13 cellular contexts compared by ENCODE assay signal in genomic region chr3:184563569-184563925, GRCh38. TPM values are rescaled to one million over a fixed set of nuclear protein-coding genes. Genes with fewer than 3 reads are reported as not detected.
A peak's percentile ranks its signal among the peaks of the same experiment; 100 is the strongest.
DNase-seq lines count a peak whose midpoint lies in the region; TF ChIP-seq lines count a peak whose summit lies in the region.
"Had no signal": no experiment of that assay in that cellular context is flagged by ENCODE, and none has a peak within 500 bp of the region (broad histone marks: within the 10 kb centered on the region; RNA-seq: fewer than 3 reads in every experiment).

No MANE protein-coding gene starts in this region.

- intact Hi-C loops in lower leg skin (cut with DNase I; ENCODE audit: low total_unique reads) = no loop called here

- H3K36me3 Mint-ChIP-seq in brain = no peaks in the 10 kb centered on the region

- DNase-seq in HAP-1 (ENCODE audit: low spot score in 2 of 2) (peak in 1 of 2 experiments; percentile 50), lower leg skin (ENCODE audit: low spot score in 2 of 2) (no peak), NCI-H146 treated with DMSO at 0.1 percent for 48 hours (lab: John Stamatoyannopoulos, UW; ENCODE audit: unreplicated experiment) (no peak), GM13977 (ENCODE audit: low spot score) (no peak), SW480 (ENCODE audit: low spot score) (no peak), GDM1 (lab: John Stamatoyannopoulos, UW) (no peak)
- DNase-seq: activated T-cell treated with anti-CD3 and anti-CD28 coated beads, Interleukin-2, amount 50 U/mL, for 24 hours; NCI-H510A; stimulated activated CD4-positive, alpha-beta T cell treated with anti-CD3 and anti-CD28 coated beads, Interleukin-4, amount 100 ng/mL, for 1 hour had no signal

- no peaks in the 10 kb centered on the region for H3K9me3 Mint-ChIP-seq in brain
- H3K9me3 Mint-ChIP-seq: activated T-cell treated with anti-CD3 and anti-CD28 coated beads, Interleukin-2, amount 50 U/mL, for 24 hours; dendritic cell treated with granulocyte-macrophage colony-stimulating factor and Interleukin-4, amounts not matched to agents 40 ng/mL and 50 ng/mL, for 4 days had no signal

- peaks cover 36% of the 10 kb centered on the region for H3K27me3 Mint-ChIP-seq in brain

- in situ Hi-C loops in HAP-1 (cut with MboI; ENCODE audit: low sequenced_read_pairs) (no loop called here), GM13977 (cut with MboI; ENCODE audit: low pct_unique_long_range_greater_than_20kb, low sequenced_read_pairs, unreplicated experiment) (no loop called here)

- TF ChIP-seq CTCF in brain (conservative IDR thresholded peaks at IDR 0.05) = no peak
- no peak for TF ChIP-seq CTCF in lower leg skin (IDR thresholded peaks at IDR 0.05)
- TF ChIP-seq CTCF in GM13977 (IDR thresholded peaks at IDR 0.05; ENCODE audit: extremely low read depth, insufficient read depth, missing control alignments) = no peak

- H3K4me3 ChIP-seq in HAP-1 (peak overlapping the region; percentile 85), lower leg skin (ENCODE audit: low read depth, poor library complexity, severe bottlenecking) (peak overlapping the region; percentile 57), skin epidermis (peak overlapping the region; percentile 51 to 79 (median 66))

- WGBS in lower leg skin, 2 donors = 23 to 37% methylated on average over 5 to 10 of the region's 11 CpGs

- H3K27me3 ChIP-seq in HAP-1 (ENCODE audit: low read depth) = no peaks in the 10 kb centered on the region

- peak overlapping the region in 20 of 21 experiments; percentile 22 to 92 (median 87) for H3K27ac ChIP-seq in skin epidermis

- no peaks in the 10 kb centered on the region for H3K9me3 ChIP-seq in HAP-1

- peaks cover 38% of the 10 kb centered on the region for H3K4me1 ChIP-seq in HAP-1

- no peaks in the 10 kb centered on the region for H3K36me3 ChIP-seq in HAP-1 (replicated peaks)

- TF ChIP-seq POLR2A in lower leg skin (IDR thresholded peaks at IDR 0.05) = no peak

- H3K4me3 Mint-ChIP-seq in brain = peak overlapping the region; percentile 80 to 97 (median 88)
- H3K4me3 Mint-ChIP-seq: activated T-cell treated with anti-CD3 and anti-CD28 coated beads, Interleukin-2, amount 50 U/mL, for 24 hours had no signal

- peaks cover 66% of the 10 kb centered on the region for H3K4me1 Mint-ChIP-seq in brain

- peak overlapping the region; percentile 53 to 97 (median 90) for H3K27ac Mint-ChIP-seq in brain
- H3K27ac Mint-ChIP-seq: activated T-cell treated with anti-CD3 and anti-CD28 coated beads, Interleukin-2, amount 50 U/mL, for 24 hours; dendritic cell treated with granulocyte-macrophage colony-stimulating factor and Interleukin-4, amounts not matched to agents 40 ng/mL and 50 ng/mL, for 4 days had no signal

RNA-seq across cellular contexts. Expression of gene EPHB3, which starts 2.0 kb away (rescaled TPM):
- polyA plus RNA-seq in brain (ENCODE audit: insufficient read depth, low read depth, low replicate concordance) = 17.0 TPM
- total RNA-seq in lower leg skin = 100 to 1,000 TPM in 3 of 4 donors, 10 to 100 TPM in 1; 99.4 to 120 (median 109) TPM
- polyA plus RNA-seq: IgD-negative memory B cell had no signal
